In the genomic region with DNA sequence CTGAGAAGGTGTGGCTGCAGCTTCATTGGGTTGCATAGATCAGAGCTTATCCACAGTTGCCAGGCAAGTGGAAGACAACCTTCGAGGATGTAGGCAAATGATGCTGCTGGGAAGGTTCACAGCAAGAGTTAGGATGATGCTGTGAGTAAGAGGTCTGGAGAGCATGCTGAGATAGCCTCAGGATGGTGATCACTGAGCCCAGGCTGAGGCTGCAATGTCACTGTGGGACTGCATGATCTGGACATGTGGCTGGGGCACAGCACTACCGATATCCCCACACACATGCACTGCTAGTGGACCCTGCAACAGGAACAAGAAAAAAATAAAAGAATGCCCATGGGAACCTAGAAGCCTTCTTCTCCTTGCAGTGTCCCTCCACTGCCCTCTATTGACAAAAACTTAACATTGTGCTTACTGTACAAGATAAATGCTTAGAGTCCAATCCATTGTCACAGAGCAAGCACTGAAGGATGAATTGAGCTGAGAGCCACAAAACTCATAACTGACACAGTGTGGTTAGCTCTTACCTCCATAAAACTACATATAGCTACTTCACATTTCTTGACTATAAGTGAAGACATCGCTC, we compare ENCODE assay signal across 8 cellular contexts.
DNase-seq lines count a peak whose midpoint lies in the region; TF ChIP-seq lines count a peak whose summit lies in the region.

No MANE protein-coding gene starts in this region.

- no peaks in the 10 kb centered on the region for H4K20me1 ChIP-seq in MM.1S (ENCODE audit: insufficient read depth, low read length)

- H3K9me3 ChIP-seq in AG04450 (ENCODE audit: control insufficient read depth, insufficient read depth, low read length) (no peaks in the 10 kb centered on the region), MM.1S (replicated peaks; ENCODE audit: insufficient read depth, low read length) (no peaks in the 10 kb centered on the region)

- H3K4me3 ChIP-seq in AG04450 (ENCODE audit: low read depth, low read length) (no peak overlapping the region), GM06990 (replicated peaks; ENCODE audit: low read depth, low read length) (no peak overlapping the region), MM.1S (ENCODE audit: low read length) (no peak overlapping the region), fibroblast of pulmonary artery (replicated peaks; ENCODE audit: low read depth, low read length) (no peak overlapping the region)

- H3K36me3 ChIP-seq in GM06990 (ENCODE audit: control insufficient read depth, insufficient read depth, low read length): no peaks in the 10 kb centered on the region
- H3K36me3 ChIP-seq in MM.1S (replicated peaks; ENCODE audit: insufficient read depth, low read length): no peaks in the 10 kb centered on the region

- no peaks in the 10 kb centered on the region for H3K9me2 ChIP-seq in MM.1S (replicated peaks; ENCODE audit: insufficient read depth, low read length)

- intact Hi-C loops in posterior vena cava (cut with DNase I): no loop called here

- DNase-seq in AG04450 (ENCODE audit: low read depth, low spot score): peak; percentile 11
- DNase-seq in GM06990 (ENCODE audit: extremely low read depth, insufficient read length): peak; percentile 6
- DNase-seq in HCEC 1CT: peak; percentile 28
- DNase-seq in MM.1S: peak; percentile 49
- DNase-seq in SK-MEL-5 (ENCODE audit: low read depth, low spot score): peak; percentile 73
- peak; percentile 74 for DNase-seq in fibroblast of pulmonary artery (ENCODE audit: low read depth)
- peak; percentile 44 for DNase-seq in posterior vena cava (ENCODE audit: low spot score)
- no peak for DNase-seq in activated CD4-positive, alpha-beta T cell treated with anti-CD3 and anti-CD28 coated beads for 48 hours

- H3K27me3 ChIP-seq in AG04450 (ENCODE audit: control insufficient read depth, insufficient read depth, low read length) (no peaks in the 10 kb centered on the region), GM06990 (replicated peaks; ENCODE audit: control insufficient read depth, insufficient read depth, low read length) (no peaks in the 10 kb centered on the region), MM.1S (replicated peaks; ENCODE audit: insufficient read depth, low read length) (no peaks in the 10 kb centered on the region)

- no peaks in the 10 kb centered on the region for H3K4me1 ChIP-seq in MM.1S (ENCODE audit: low read length)

- POLR2A ChIA-PET in AG04450 (lab: Yijun Ruan, JAX): no interaction called here

- no peak overlapping the region for H2AFZ ChIP-seq in MM.1S (ENCODE audit: low read length)

- no peaks in the 10 kb centered on the region for H3K79me2 ChIP-seq in MM.1S (ENCODE audit: low read length)

- no peak overlapping the region for H3K27ac ChIP-seq in AG04450 (ENCODE audit: low read depth, low read length)
- H3K27ac ChIP-seq in MM.1S (ENCODE audit: low read length): no peak overlapping the region

- H3F3A ChIP-seq in MM.1S (ENCODE audit: insufficient read depth, low read length): no peaks in the 10 kb centered on the region

- CTCF ChIA-PET in AG04450 (lab: Charles Lee): interaction anchor here (0.6 to 5.3 kb wide), 26 partner anchors 8 to 950 kb away, joined by 3 to 90 read pairs (median 4); no protein-coding TSS in a partner anchor

- H3K4me2 ChIP-seq in MM.1S (ENCODE audit: low read depth, low read length): no peak overlapping the region

- in situ Hi-C loops in SK-MEL-5 (cut with HindIII; ENCODE audit: low pct_unique_long_range_greater_than_20kb, low sequenced_read_pairs): no loop called here

- no peak overlapping the region for H3K9ac ChIP-seq in MM.1S (ENCODE audit: low read length)

- TF ChIP-seq CTCF in AG04450 (IDR thresholded peaks at IDR 0.05; ENCODE audit: low read depth, low read length) (peak; percentile 70), GM06990 (IDR thresholded peaks at IDR 0.05; ENCODE audit: insufficient read depth, low read length, poor library complexity, severe bottlenecking) (peak; percentile 66), MM.1S (IDR thresholded peaks at IDR 0.05; ENCODE audit: low read length) (peak; percentile 62), fibroblast of pulmonary artery (IDR thresholded peaks at IDR 0.05; ENCODE audit: low read length, missing control alignments) (peak; percentile 64)
